Comparison of ENCODE assay signal across 24 cellular contexts in the genomic region with DNA sequence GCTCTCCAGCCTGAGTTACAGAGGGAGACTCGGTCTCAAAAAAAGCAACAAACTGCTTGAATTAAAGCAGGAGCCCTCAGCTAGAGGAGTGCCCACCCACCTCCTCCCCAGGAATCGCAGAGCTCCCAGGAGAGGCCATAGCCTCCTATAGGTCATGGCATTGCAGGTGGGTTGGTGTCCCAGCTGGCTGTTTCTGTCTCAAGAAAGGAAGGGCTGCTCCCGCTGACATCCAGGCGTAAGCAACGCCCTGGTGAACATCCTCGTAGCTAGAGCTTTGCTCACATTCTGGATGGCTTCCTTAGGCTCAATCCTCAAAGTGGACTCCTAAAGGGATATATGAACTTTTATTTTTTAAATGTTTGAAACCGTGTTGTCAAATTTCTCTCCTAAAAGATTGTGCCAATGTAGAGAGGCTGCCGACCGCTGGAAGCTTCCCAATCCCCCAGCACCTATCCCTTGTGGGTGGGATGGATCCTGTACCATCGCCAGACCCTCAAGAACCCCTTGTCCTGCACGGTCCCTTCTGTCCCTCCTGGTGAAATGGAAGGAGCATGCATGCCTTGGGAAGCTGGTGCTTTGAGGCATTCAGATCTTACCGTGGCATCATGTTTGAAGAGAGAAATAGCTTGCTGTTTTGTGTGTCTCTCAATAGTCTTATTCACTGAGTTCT. TPM values are rescaled to one million over a fixed set of nuclear protein-coding genes. Genes with fewer than 3 reads are reported as not detected.
DNase-seq lines count a peak whose midpoint lies in the region; ATAC-seq lines count a peak whose summit lies in the region.
"Had no signal": no experiment of that assay in that cellular context is flagged by ENCODE, and none has a peak within 500 bp of the region (broad histone marks: within the 10 kb centered on the region; RNA-seq: fewer than 3 reads in every experiment).

No MANE protein-coding gene starts in this region.

- H3K4me1 Mint-ChIP-seq in CD4-positive, alpha-beta memory T cell, result peaks cover 63 to 97% (median 77%) of the 10 kb centered on the region in 4 donors
- H3K4me1 Mint-ChIP-seq in activated T-helper 1 cell treated with anti-CD3 and anti-CD28 coated beads, Interleukin-12 subunit alpha, Interleukin-12 subunit beta, Interleukin-2, Interleukin-4 antibody, amounts not matched to agents 30 ng/mL and 10 ng/mL and 1 ng/mL, durations not matched to agents 14 hours and 24 hours and 36 hours (ENCODE audit: low read depth), result peaks cover 85% of the 10 kb centered on the region
- H3K4me1 Mint-ChIP-seq in naive thymus-derived CD8-positive, alpha-beta T cell, result peaks cover 47 to 93% (median 87%) of the 10 kb centered on the region in 4 donors

- H3K9me3 Mint-ChIP-seq in CD4-positive, alpha-beta memory T cell, result no peaks in the 10 kb centered on the region
- H3K9me3 Mint-ChIP-seq in activated T-helper 1 cell treated with anti-CD3 and anti-CD28 coated beads, Interleukin-12 subunit alpha, Interleukin-12 subunit beta, Interleukin-2, Interleukin-4 antibody, amounts not matched to agents 30 ng/mL and 10 ng/mL and 1 ng/mL, durations not matched to agents 14 hours and 24 hours and 36 hours, result no peaks in the 10 kb centered on the region
- H3K9me3 Mint-ChIP-seq in naive thymus-derived CD8-positive, alpha-beta T cell, result no peaks in the 10 kb centered on the region
- H3K9me3 Mint-ChIP-seq: dendritic cell treated with granulocyte-macrophage colony-stimulating factor and Interleukin-4, amounts not matched to agents 40 ng/mL and 50 ng/mL, for 4 days had no signal

- peak overlapping the region; percentile 79 to 98 (median 89) for H3K27ac Mint-ChIP-seq in CD4-positive, alpha-beta memory T cell
- peak overlapping the region; percentile 60 for H3K27ac Mint-ChIP-seq in activated T-helper 1 cell treated with anti-CD3 and anti-CD28 coated beads, Interleukin-12 subunit alpha, Interleukin-12 subunit beta, Interleukin-2, Interleukin-4 antibody, amounts not matched to agents 30 ng/mL and 10 ng/mL and 1 ng/mL, durations not matched to agents 14 hours and 24 hours and 36 hours
- peak overlapping the region; percentile 86 to 98 (median 96) for H3K27ac Mint-ChIP-seq in naive thymus-derived CD8-positive, alpha-beta T cell
- H3K27ac Mint-ChIP-seq: dendritic cell treated with granulocyte-macrophage colony-stimulating factor and Interleukin-4, amounts not matched to agents 40 ng/mL and 50 ng/mL, for 4 days had no signal

- ATAC-seq in naive thymus-derived CD8-positive, alpha-beta T cell, result no peak
- ATAC-seq: gastroesophageal sphincter, left colon, PC-3 had no signal

- H4K20me1 ChIP-seq in BLaER1 treated with 17β-estradiol and CSF1 and Interleukin-3, amounts not matched to agents 10 nM and 100 nM, result peaks cover 0 to 73% (median 24%) of the 10 kb centered on the region in 11 experiments; a peak in 15 of 22 replicates

- CTCF ChIA-PET in CD4-positive, alpha-beta memory T cell (lab: Charles Lee; ENCODE audit: partially characterized antibody), result interaction anchor here (0.7 to 1.9 kb wide), 4 partner anchors 10 to 89 kb away, joined by 3 to 9 read pairs (median 8); no protein-coding TSS in a partner anchor

- DNase-seq in CD4-positive, alpha-beta memory T cell, result no peak
- no peak for DNase-seq in activated T-helper 1 cell treated with anti-CD3 and anti-CD28 coated beads, Interleukin-12 subunit alpha, Interleukin-12 subunit beta, Interleukin-2, Interleukin-4 antibody, amounts not matched to agents 30 ng/mL and 10 ng/mL and 1 ng/mL, durations not matched to agents 14 hours and 24 hours and 36 hours (ENCODE audit: low spot score)
- DNase-seq in naive thymus-derived CD8-positive, alpha-beta T cell, result no peak
- no peak for DNase-seq in DMS153 treated with DMSO at 0.1 percent for 48 hours (lab: John Stamatoyannopoulos, UW; ENCODE audit: unreplicated experiment)
- DNase-seq in NCI-H2196 (lab: John Stamatoyannopoulos, UW; ENCODE audit: unreplicated experiment), result no peak
- no peak for DNase-seq in DMS53 (lab: John Stamatoyannopoulos, UW)
- DNase-seq: activated CD4-positive, alpha-beta T cell treated with anti-CD3 and anti-CD28 coated beads for 48 hours; activated gamma-delta T cell treated with Interleukin-2 at 50 U/mL for 16 hours; brain microvascular endothelial cell; erythroblast; KBM-7; left colon; NCI-H1092; NCI-H2107; NCI-H526 treated with DMSO at 0.1 percent for 48 hours; PC-3; stimulated activated CD4-positive, alpha-beta T cell treated with anti-CD3 and anti-CD28 coated beads, Interleukin-4, amount 100 ng/mL, for 4 hours; tibial artery had no signal

- H3K36me3 Mint-ChIP-seq in CD4-positive, alpha-beta memory T cell, result peaks cover 43 to 72% of the 10 kb centered on the region in 2 donors
- peaks cover 42% of the 10 kb centered on the region for H3K36me3 Mint-ChIP-seq in activated T-helper 1 cell treated with anti-CD3 and anti-CD28 coated beads, Interleukin-12 subunit alpha, Interleukin-12 subunit beta, Interleukin-2, Interleukin-4 antibody, amounts not matched to agents 30 ng/mL and 10 ng/mL and 1 ng/mL, durations not matched to agents 14 hours and 24 hours and 36 hours (ENCODE audit: low read depth)
- H3K36me3 Mint-ChIP-seq in naive thymus-derived CD8-positive, alpha-beta T cell, result peaks cover 8 to 53% (median 34%) of the 10 kb centered on the region in 3 donors

- H3K4me3 Mint-ChIP-seq in CD4-positive, alpha-beta memory T cell, result peak overlapping the region; percentile 70 to 94 (median 78)
- H3K4me3 Mint-ChIP-seq in activated T-helper 1 cell treated with anti-CD3 and anti-CD28 coated beads, Interleukin-12 subunit alpha, Interleukin-12 subunit beta, Interleukin-2, Interleukin-4 antibody, amounts not matched to agents 30 ng/mL and 10 ng/mL and 1 ng/mL, durations not matched to agents 14 hours and 24 hours and 36 hours, result peak overlapping the region; percentile 36
- H3K4me3 Mint-ChIP-seq in naive thymus-derived CD8-positive, alpha-beta T cell, result peak overlapping the region; percentile 76 to 100 (median 87)
- H3K4me3 Mint-ChIP-seq: dendritic cell treated with granulocyte-macrophage colony-stimulating factor and Interleukin-4, amounts not matched to agents 40 ng/mL and 50 ng/mL, for 4 days had no signal

- no peaks in the 10 kb centered on the region for H3K27me3 ChIP-seq in BLaER1 treated with 17β-estradiol and CSF1 and Interleukin-3, amounts not matched to agents 10 nM and 100 nM
- no peaks in the 10 kb centered on the region for H3K27me3 ChIP-seq in CD4-positive, alpha-beta memory T cell (ENCODE audit: insufficient read depth, low read length)
- H3K27me3 ChIP-seq: brain microvascular endothelial cell, gastroesophageal sphincter, SJSA1, tibial artery had no signal

- intact Hi-C loops in CD4-positive, alpha-beta memory T cell (cut with micrococcal nuclease), result no loop called here
- intact Hi-C loops in activated T-helper 1 cell treated with anti-CD3 and anti-CD28 coated beads, Interleukin-12 subunit alpha, Interleukin-12 subunit beta, Interleukin-2, Interleukin-4 antibody, amounts not matched to agents 30 ng/mL and 10 ng/mL and 1 ng/mL, durations not matched to agents 14 hours and 24 hours and 36 hours (cut with micrococcal nuclease), result no loop called here

- H3K4me1 ChIP-seq in BLaER1 treated with 17β-estradiol and CSF1 and Interleukin-3, amounts not matched to agents 10 nM and 100 nM, result peaks cover 53 to 72% (median 61%) of the 10 kb centered on the region in 10 experiments
- peaks cover 88% of the 10 kb centered on the region for H3K4me1 ChIP-seq in CD4-positive, alpha-beta memory T cell (ENCODE audit: insufficient read depth, low read length)

- peak overlapping the region in 3 of 11 experiments; percentile 3 to 14 (median 11); a peak in 3 of 22 replicates for H3K27ac ChIP-seq in BLaER1 treated with 17β-estradiol and CSF1 and Interleukin-3, amounts not matched to agents 10 nM and 100 nM
- peak overlapping the region; percentile 79 for H3K27ac ChIP-seq in CD4-positive, alpha-beta memory T cell (ENCODE audit: low read depth, low read length)
- H3K27ac ChIP-seq: brain microvascular endothelial cell, gastroesophageal sphincter, SJSA1, tibial artery had no signal

- peak overlapping the region in 10 of 11 experiments; percentile 27 to 68 (median 52); a peak in 17 of 22 replicates for H3K4me2 ChIP-seq in BLaER1 treated with 17β-estradiol and CSF1 and Interleukin-3, amounts not matched to agents 10 nM and 100 nM

- H3K9me3 ChIP-seq in BLaER1 treated with 17β-estradiol and CSF1 and Interleukin-3, amounts not matched to agents 10 nM and 100 nM (replicated peaks in 1 of 11), result no peaks in the 10 kb centered on the region
- H3K9me3 ChIP-seq in CD4-positive, alpha-beta memory T cell (ENCODE audit: control insufficient read depth in 1 of 2, low read length in 2 of 2), result no peaks in the 10 kb centered on the region
- H3K9me3 ChIP-seq: gastroesophageal sphincter, SJSA1, tibial artery had no signal

- H3K4me3 ChIP-seq in BLaER1 treated with 17β-estradiol and CSF1 and Interleukin-3, amounts not matched to agents 10 nM and 100 nM, result no peak overlapping the region
- H3K4me3 ChIP-seq in CD4-positive, alpha-beta memory T cell (ENCODE audit: low read length in 2 of 2), result no peak overlapping the region
- H3K4me3 ChIP-seq: gastroesophageal sphincter, SJSA1, tibial artery had no signal

- no peaks in the 10 kb centered on the region for H3K27me3 Mint-ChIP-seq in CD4-positive, alpha-beta memory T cell
- H3K27me3 Mint-ChIP-seq in activated T-helper 1 cell treated with anti-CD3 and anti-CD28 coated beads, Interleukin-12 subunit alpha, Interleukin-12 subunit beta, Interleukin-2, Interleukin-4 antibody, amounts not matched to agents 30 ng/mL and 10 ng/mL and 1 ng/mL, durations not matched to agents 14 hours and 24 hours and 36 hours (ENCODE audit: insufficient read depth), result no peaks in the 10 kb centered on the region
- H3K27me3 Mint-ChIP-seq in naive thymus-derived CD8-positive, alpha-beta T cell, result no peaks in the 10 kb centered on the region
- H3K27me3 Mint-ChIP-seq: dendritic cell treated with granulocyte-macrophage colony-stimulating factor and Interleukin-4, amounts not matched to agents 40 ng/mL and 50 ng/mL, for 4 days had no signal

- POLR2A ChIA-PET in CD4-positive, alpha-beta memory T cell (lab: Charles Lee; ENCODE audit: partially characterized antibody), result interaction anchor here (0.7 to 6.6 kb wide), 15 partner anchors 9 to 190 kb away, joined by 3 to 110 read pairs (median 5); a partner anchor contains a TSS
- POLR2A ChIA-PET in naive thymus-derived CD8-positive, alpha-beta T cell (lab: Charles Lee), result interaction anchor here (0.6 to 2.9 kb wide), 19 partner anchors 8 to 271 kb away, joined by 3 to 27 read pairs (median 5); no protein-coding TSS in a partner anchor

- peak overlapping the region in 4 of 11 experiments; percentile 9 to 34 (median 16); a peak in 2 of 22 replicates for H3K9ac ChIP-seq in BLaER1 treated with 17β-estradiol and CSF1 and Interleukin-3, amounts not matched to agents 10 nM and 100 nM

- H3K36me3 ChIP-seq in BLaER1 treated with 17β-estradiol and CSF1 and Interleukin-3, amounts not matched to agents 10 nM and 100 nM, result peaks cover 0 to 25% (median 10%) of the 10 kb centered on the region in 11 experiments; a peak in 9 of 22 replicates
- H3K36me3 ChIP-seq in CD4-positive, alpha-beta memory T cell (ENCODE audit: insufficient read depth, low read length), result peaks cover 4% of the 10 kb centered on the region
- H3K36me3 ChIP-seq: brain microvascular endothelial cell, gastroesophageal sphincter, tibial artery had no signal

RNA-seq across cellular contexts. Expression of a gene that starts 5.9 kb away (rescaled TPM):
- 100 to 1,000 TPM; 416 to 457 TPM for total RNA-seq in CD4-positive, alpha-beta memory T cell
- polyA plus RNA-seq in CD4-positive, alpha-beta memory T cell, result 100 to 1,000 TPM in 1 of 2 donors, 10 to 100 TPM in 1; 41.6 to 151 TPM
- 164 and 175 TPM in 2 replicates for total RNA-seq in activated T-helper 1 cell treated with anti-CD3 and anti-CD28 coated beads, Interleukin-12 subunit alpha, Interleukin-12 subunit beta, Interleukin-2, Interleukin-4 antibody, amounts not matched to agents 30 ng/mL and 10 ng/mL and 1 ng/mL, durations not matched to agents 14 hours and 24 hours and 36 hours
- total RNA-seq in naive thymus-derived CD8-positive, alpha-beta T cell, result 100 to 1,000 TPM; 474 to 488 TPM
- polyA plus RNA-seq in naive thymus-derived CD8-positive, alpha-beta T cell, result 100 to 1,000 TPM in 1 of 3 donors, 10 to 100 TPM in 2; 70.4 to 137 (median 80.0) TPM

RNA-seq across cellular contexts. Expression of a gene that starts 33.5 kb away (rescaled TPM):
- total RNA-seq in CD4-positive, alpha-beta memory T cell, result not detected
- under 1 TPM in 1 of 2 donors, not detected in 1; 0.14 TPM for polyA plus RNA-seq in CD4-positive, alpha-beta memory T cell
- total RNA-seq in activated T-helper 1 cell treated with anti-CD3 and anti-CD28 coated beads, Interleukin-12 subunit alpha, Interleukin-12 subunit beta, Interleukin-2, Interleukin-4 antibody, amounts not matched to agents 30 ng/mL and 10 ng/mL and 1 ng/mL, durations not matched to agents 14 hours and 24 hours and 36 hours, result 0.23 and 0.24 TPM in 2 replicates
- under 1 TPM in 1 of 2 experiments, not detected in 1; 0.27 TPM for total RNA-seq in naive thymus-derived CD8-positive, alpha-beta T cell
- under 1 TPM in 2 of 3 donors, not detected in 1; 0.20 to 0.21 TPM for polyA plus RNA-seq in naive thymus-derived CD8-positive, alpha-beta T cell
- total RNA-seq: H4, osteoblast, PC-3 had no signal

Comparison
In these comparisons a context has a peak if more than half of its experiments do, and no peak if none do; other contexts are left out.
1. H3K4me3 Mint-ChIP-seq: peak in every context shown above with its lines; median percentile 87 in naive thymus-derived CD8-positive, alpha-beta T cell; 78 in CD4-positive, alpha-beta memory T cell; 36 in activated T-helper 1 cell treated with anti-CD3 and anti-CD28 coated beads, Interleukin-12 subunit alpha, Interleukin-12 subunit beta, Interleukin-2, Interleukin-4 antibody, amounts not matched to agents 30 ng/mL and 10 ng/mL and 1 ng/mL, durations not matched to agents 14 hours and 24 hours and 36 hours.